ENCODE assay signal across 10 cellular contexts in genomic region chr11:119484741-119485605, GRCh38.
A peak's percentile ranks its signal among the peaks of the same experiment; 100 is the strongest.
DNase-seq lines count a peak whose midpoint lies in the region; ATAC-seq, FAIRE-seq and TF ChIP-seq lines count a peak whose summit lies in the region.
"Had no signal": no experiment of that assay in that cellular context is flagged by ENCODE, and none has a peak within 500 bp of the region (broad histone marks: within the 10 kb centered on the region; RNA-seq: fewer than 3 reads in every experiment).

No MANE protein-coding gene starts in this region.

- intact Hi-C loops in adrenal gland (cut with DNase I), result loop anchor here (2.0 to 10.0 kb wide), 5 partner anchors 48 to 630 kb away; partner anchors contain the start of gene NECTIN1 (in 1 of the 2)
- intact Hi-C loops in HepG2 (cut with micrococcal nuclease; ENCODE audit: unreplicated experiment), result loop anchor here (10.0 kb wide), 1 partner anchor 180 kb away; no protein-coding TSS in a partner anchor
- intact Hi-C loops in lower lobe of right lung (cut with DNase I), result no loop called here

- H3K4me1 ChIP-seq in adrenal gland (replicated peaks in 1 of 2) (peaks cover 0 to 8% of the 10 kb centered on the region in 2 donors), HepG2 (ENCODE audit: insufficient read depth, low read length) (peaks cover 23% of the 10 kb centered on the region), lower lobe of right lung (peaks cover 8% of the 10 kb centered on the region)

- TF ChIP-seq POLR2A in GM12892 (IDR thresholded peaks at IDR 0.05; ENCODE audit: low read depth, low read length) (no peak), adrenal gland (IDR thresholded peaks at IDR 0.05) (no peak), HepG2 (IDR thresholded peaks at IDR 0.05; ENCODE audit: insufficient read depth in 1 of 2, low read depth in 2 of 2, low read length in 2 of 2) (no peak)

- POLR2A ChIA-PET in HepG2 (lab: Yijun Ruan, JAX), result no interaction called here

- no peak overlapping the region for H3K4me2 ChIP-seq in HepG2 (ENCODE audit: low read depth, low read length)

- TF ChIP-seq CTCF in adrenal gland (IDR thresholded peaks at IDR 0.05), result no peak
- TF ChIP-seq CTCF in HepG2 (CRISPR knock-in tag; IDR thresholded peaks at IDR 0.05), result no peak
- no peak for TF ChIP-seq CTCF in lower lobe of right lung (IDR thresholded peaks at IDR 0.05)

- peak; percentile 44 for ATAC-seq in HepG2
- ATAC-seq in HG03520 (IDR thresholded peaks at IDR 0.05; ENCODE audit: unreplicated experiment), result no peak
- no peak for ATAC-seq in HG03439 (IDR thresholded peaks at IDR 0.05; ENCODE audit: unreplicated experiment)
- no peak for ATAC-seq in lower lobe of right lung

- no TSS peak for BruUV-seq in HepG2 (replicated peaks; lab: Mats Ljungman, UMichigan)

- TF ChIP-seq RAD21 in HepG2 (CRISPR knock-in tag; IDR thresholded peaks at IDR 0.05), result no peak

- FAIRE-seq in GM12892 (lab: Jason Lieb, UNC) (peak; percentile 70), HepG2 (lab: Jason Lieb, UNC) (no peak)

- H3K4me3 ChIP-seq in adrenal gland, result no peak overlapping the region
- H3K4me3 ChIP-seq in HepG2 (replicated peaks in 1 of 3; ENCODE audit: insufficient read depth in 1 of 3, low read depth in 2 of 3, low read length in 3 of 3), result no peak overlapping the region
- no peak overlapping the region for H3K4me3 ChIP-seq in lower lobe of right lung

- H3K27me3 ChIP-seq in adrenal gland, result no peaks in the 10 kb centered on the region
- H3K27me3 ChIP-seq in HepG2 (ENCODE audit: control insufficient read depth in 1 of 2, insufficient read depth in 2 of 2, low read length in 2 of 2), result peaks cover 9 to 18% of the 10 kb centered on the region in 2 experiments; a peak in 4 of 5 replicates
- peaks cover 11% of the 10 kb centered on the region for H3K27me3 ChIP-seq in lower lobe of right lung (ENCODE audit: low read depth)

- H3K9me3 ChIP-seq in adrenal gland (replicated peaks in 1 of 3) (no peaks in the 10 kb centered on the region), HepG2 (ENCODE audit: low read length) (no peaks in the 10 kb centered on the region), lower lobe of right lung (no peaks in the 10 kb centered on the region)

- DNase-seq in COLO668 (lab: John Stamatoyannopoulos, UW; ENCODE audit: unreplicated experiment) (peak; percentile 11), GM12892 (ENCODE audit: insufficient read length) (no peak), adrenal gland (peak in 6 of 7 donors; percentile 5 to 38 (median 9)), HepG2 (ENCODE audit: low spot score) (no peak), lower lobe of right lung (no peak)
- no peak for DNase-seq in NK-92 treated with Interleukin-12 subunit alpha and Interleukin-12 subunit beta, amount 100 ng/mL, for 24 hours (lab: John Stamatoyannopoulos, UW)
- DNase-seq: NCI-H345, T-helper 1 cell had no signal

- CTCF ChIA-PET in HepG2 (lab: Yijun Ruan, JAX; ENCODE audit: low intra/inter-chr PET ratio, low total read pairs), result no interaction called here

- H3K36me3 ChIP-seq in adrenal gland (replicated peaks in 1 of 2) (no peaks in the 10 kb centered on the region), HepG2 (replicated peaks in 1 of 2; ENCODE audit: control insufficient read depth in 1 of 2, insufficient read depth in 2 of 2, low read length in 2 of 2) (no peaks in the 10 kb centered on the region), lower lobe of right lung (no peaks in the 10 kb centered on the region)

- 83 to 90% (median 86%) methylated on average over 15 to 21 of the region's 21 CpGs for WGBS in adrenal gland, 4 donors
- 47% methylated on average over 18 of the region's 21 CpGs for WGBS in HepG2 (ENCODE audit: low lambda C conversion rate)

- H3K27ac ChIP-seq in adrenal gland (no peak overlapping the region), HepG2 (ENCODE audit: extremely low read length, insufficient read depth, low read length) (no peak overlapping the region), lower lobe of right lung (no peak overlapping the region)

- H3K79me2 ChIP-seq in HepG2 (ENCODE audit: insufficient read depth, low read length), result no peaks in the 10 kb centered on the region

- no peak for TF ChIP-seq EP300 in HepG2 (IDR thresholded peaks at IDR 0.05; ENCODE audit: low read depth in 2 of 2, low read length in 2 of 2)
- TF ChIP-seq EP300 in HepG2 (CRISPR knock-in tag; IDR thresholded peaks at IDR 0.05; ENCODE audit: borderline replicate concordance), result no peak

- in situ Hi-C loops in HepG2 (cut with HindIII; ENCODE audit: extremely low pct_ligation_motif_present, low pct_unique_long_range_greater_than_20kb), result loop anchor here (5.0 to 10.0 kb wide), 3 partner anchors 47 to 620 kb away; no protein-coding TSS in a partner anchor

- H2AFZ ChIP-seq in HepG2 (ENCODE audit: low read length), result no peak overlapping the region

- H3K9ac ChIP-seq in HepG2 (ENCODE audit: insufficient read depth, low read depth, low read length), result no peak overlapping the region

- H4K20me1 ChIP-seq in HepG2 (ENCODE audit: insufficient read depth, low read length), result peaks cover 17% of the 10 kb centered on the region; the same call in 1 of the 2 replicates

TF ChIP-seq in HepG2, 621 proteins besides CTCF, POLR2A, EP300 and RAD21:
- TF ChIP-seq ZNF652 (CRISPR knock-in tag; IDR thresholded peaks at IDR 0.05; ENCODE audit: borderline replicate concordance, low read depth) (no peak), BHLHE40 (IDR thresholded peaks at IDR 0.05; ENCODE audit: low read length) (0 out of 2 replicates have a peak, but pooled peaks have one; percentile 33)

Comparison
In these comparisons a context has a peak if more than half of its experiments do, and no peak if none do; other contexts are left out.
1. DNase-seq: peak in COLO668 (single experiment) and adrenal gland (6 of 7); none in GM12892 (single experiment), HepG2 (single experiment), NK-92 treated with Interleukin-12 subunit alpha and Interleukin-12 subunit beta, amount 100 ng/mL, for 24 hours (single experiment) and lower lobe of right lung (single experiment).